8 cellular contexts compared by ENCODE assay signal in the genomic region with DNA sequence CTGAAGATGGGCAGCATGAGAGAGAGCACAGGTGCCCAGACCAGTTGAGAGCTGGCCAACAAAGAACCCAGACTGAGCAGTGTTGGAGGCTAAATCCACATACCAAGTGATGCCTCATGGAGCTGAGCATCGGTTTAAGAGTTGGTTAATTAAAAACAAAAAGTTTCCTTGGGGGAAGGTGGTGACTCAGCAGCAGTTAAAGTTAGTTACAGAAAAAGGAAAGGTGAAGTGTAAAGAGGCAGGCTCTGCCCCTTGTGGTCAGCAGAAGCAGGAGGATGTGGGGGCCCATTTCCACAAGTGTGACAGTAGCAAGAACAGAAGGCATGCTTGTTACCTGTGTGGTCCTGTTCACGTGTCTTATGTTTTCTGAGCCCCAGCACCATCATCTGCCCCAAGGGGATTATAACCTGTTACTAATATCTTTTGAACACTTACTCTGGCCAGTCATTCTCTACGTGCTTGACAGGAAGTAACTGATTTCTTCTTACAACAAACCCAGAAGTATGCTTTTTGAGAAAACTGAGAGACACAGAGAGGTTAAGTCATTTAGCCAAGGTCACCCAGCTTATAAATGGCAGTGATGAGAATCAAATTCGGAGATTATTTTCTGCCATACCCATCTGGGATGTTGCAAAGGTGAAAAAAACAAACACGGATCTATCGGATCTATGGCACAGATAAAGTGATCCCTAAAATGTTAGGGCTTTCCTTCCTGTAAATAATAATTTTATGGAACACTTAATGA.
DNase-seq lines count a peak whose midpoint lies in the region; ATAC-seq and TF ChIP-seq lines count a peak whose summit lies in the region.

No MANE protein-coding gene starts in this region.

- H2AFZ ChIP-seq in mammary epithelial cell (ENCODE audit: low read depth, low read length) = no peak overlapping the region

- no peaks in the 10 kb centered on the region for H4K20me1 ChIP-seq in mammary epithelial cell (ENCODE audit: insufficient read depth, low read length)

- H3K4me2 ChIP-seq in mammary epithelial cell (ENCODE audit: insufficient read depth, low read depth, low read length) = no peak overlapping the region

- H3K4me1 ChIP-seq in mammary epithelial cell (ENCODE audit: insufficient read depth, low read length) = no peaks in the 10 kb centered on the region
- no peaks in the 10 kb centered on the region for H3K4me1 ChIP-seq in breast epithelium
- H3K4me1 ChIP-seq in RWPE2 (ENCODE audit: insufficient read depth, poor library complexity, severe bottlenecking) = no peaks in the 10 kb centered on the region

- H3K79me2 ChIP-seq in mammary epithelial cell (ENCODE audit: insufficient read depth, low read length) = no peaks in the 10 kb centered on the region

- no peak overlapping the region for H3K9ac ChIP-seq in mammary epithelial cell (ENCODE audit: insufficient read depth, low read length)

- TF ChIP-seq CTCF in mammary epithelial cell (conservative IDR thresholded peaks at IDR 0.05 in 1 of 2, IDR thresholded peaks at IDR 0.05 in 1 of 2; ENCODE audit: extremely low read depth in 1 of 2, insufficient read depth in 1 of 2, low read depth in 1 of 2, low read length in 2 of 2) (no peak), breast epithelium (IDR thresholded peaks at IDR 0.05) (no peak), RWPE2 (IDR thresholded peaks at IDR 0.05; ENCODE audit: poor library complexity, severe bottlenecking) (no peak), type B pancreatic cell (conservative IDR thresholded peaks at IDR 0.05) (peak; percentile 35)

- peak; percentile 86 for ATAC-seq in HG02870 (IDR thresholded peaks at IDR 0.05; ENCODE audit: unreplicated experiment)
- peak; percentile 42 for ATAC-seq in RWPE2 (ENCODE audit: low read depth)

- TF ChIP-seq POLR2A in breast epithelium (IDR thresholded peaks at IDR 0.05) = no peak

- in situ Hi-C loops in mammary epithelial cell (cut with MboI; ENCODE audit: low sequenced_read_pairs in 2 of 2) = no loop called here

- no TSS peak for BruUV-seq in mammary epithelial cell (replicated peaks; lab: Mats Ljungman, UMichigan)

- CTCF ChIA-PET in mammary epithelial cell (lab: Charles Lee; ENCODE audit: low non-redundant PET) = no interaction called here

- H3K4me1 Mint-ChIP-seq in type B pancreatic cell (ENCODE audit: unreplicated experiment) = no peaks in the 10 kb centered on the region

- no peaks in the 10 kb centered on the region for H3K36me3 ChIP-seq in mammary epithelial cell (ENCODE audit: insufficient read depth, low read length)
- no peaks in the 10 kb centered on the region for H3K36me3 ChIP-seq in breast epithelium
- H3K36me3 ChIP-seq in RWPE2 (ENCODE audit: low read depth) = no peaks in the 10 kb centered on the region

- H3K27ac ChIP-seq in mammary epithelial cell (ENCODE audit: insufficient read depth, low read depth, low read length) = no peak overlapping the region
- H3K27ac ChIP-seq in breast epithelium = no peak overlapping the region
- no peak overlapping the region for H3K27ac ChIP-seq in RWPE2 (ENCODE audit: poor library complexity, severe bottlenecking)

- no peaks in the 10 kb centered on the region for H3K9me3 Mint-ChIP-seq in type B pancreatic cell

- peaks cover 37% of the 10 kb centered on the region for H3K27me3 Mint-ChIP-seq in type B pancreatic cell

- no peak overlapping the region for H3K27ac Mint-ChIP-seq in type B pancreatic cell

- DNase-seq in mammary epithelial cell (peak; percentile 1), breast epithelium (ENCODE audit: low spot score in 2 of 2) (no peak), RWPE2 (ENCODE audit: low spot score) (no peak), type B pancreatic cell (ENCODE audit: extremely low spot score, unreplicated experiment) (no peak), NCI-H226 (no peak), posterior vena cava (ENCODE audit: low spot score) (no peak)
- DNase-seq in activated CD4-positive, alpha-beta T cell treated with anti-CD3 and anti-CD28 coated beads for 48 hours = no peak

- H3K36me3 Mint-ChIP-seq in type B pancreatic cell = no peaks in the 10 kb centered on the region

- intact Hi-C loops in mammary epithelial cell (cut with micrococcal nuclease) (no loop called here), breast epithelium (cut with DNase I; ENCODE audit: low total_unique reads) (loop anchor here (5.0 kb wide), 1 partner anchor 524 kb away; no protein-coding TSS in a partner anchor), posterior vena cava (cut with DNase I) (no loop called here)

- H3K9me3 ChIP-seq in mammary epithelial cell (replicated peaks; ENCODE audit: insufficient read depth, low read length) (peaks cover under 1% of the 10 kb centered on the region), breast epithelium (no peaks in the 10 kb centered on the region), RWPE2 (ENCODE audit: severe bottlenecking) (no peaks in the 10 kb centered on the region)

- H3K4me3 Mint-ChIP-seq in type B pancreatic cell = no peak overlapping the region

- H3K27me3 ChIP-seq in mammary epithelial cell (ENCODE audit: insufficient read depth, low read length) (no peaks in the 10 kb centered on the region), breast epithelium (no peaks in the 10 kb centered on the region), RWPE2 (ENCODE audit: insufficient read depth, poor library complexity, severe bottlenecking) (no peaks in the 10 kb centered on the region)

- 45% methylated on average over 6 of the region's 6 CpGs for WGBS in mammary epithelial cell (ENCODE audit: low coverage, missing lambda C conversion rate)

- dilution Hi-C loops in mammary epithelial cell (cut with HindIII; ENCODE audit: low sequenced_read_pairs) = no loop called here

- H3K4me3 ChIP-seq in mammary epithelial cell (replicated peaks in 1 of 3; ENCODE audit: insufficient read depth in 1 of 3, low read depth in 2 of 3, low read length in 3 of 3) (no peak overlapping the region), breast epithelium (no peak overlapping the region), RWPE2 (ENCODE audit: severe bottlenecking) (no peak overlapping the region)
